In the genomic region with DNA sequence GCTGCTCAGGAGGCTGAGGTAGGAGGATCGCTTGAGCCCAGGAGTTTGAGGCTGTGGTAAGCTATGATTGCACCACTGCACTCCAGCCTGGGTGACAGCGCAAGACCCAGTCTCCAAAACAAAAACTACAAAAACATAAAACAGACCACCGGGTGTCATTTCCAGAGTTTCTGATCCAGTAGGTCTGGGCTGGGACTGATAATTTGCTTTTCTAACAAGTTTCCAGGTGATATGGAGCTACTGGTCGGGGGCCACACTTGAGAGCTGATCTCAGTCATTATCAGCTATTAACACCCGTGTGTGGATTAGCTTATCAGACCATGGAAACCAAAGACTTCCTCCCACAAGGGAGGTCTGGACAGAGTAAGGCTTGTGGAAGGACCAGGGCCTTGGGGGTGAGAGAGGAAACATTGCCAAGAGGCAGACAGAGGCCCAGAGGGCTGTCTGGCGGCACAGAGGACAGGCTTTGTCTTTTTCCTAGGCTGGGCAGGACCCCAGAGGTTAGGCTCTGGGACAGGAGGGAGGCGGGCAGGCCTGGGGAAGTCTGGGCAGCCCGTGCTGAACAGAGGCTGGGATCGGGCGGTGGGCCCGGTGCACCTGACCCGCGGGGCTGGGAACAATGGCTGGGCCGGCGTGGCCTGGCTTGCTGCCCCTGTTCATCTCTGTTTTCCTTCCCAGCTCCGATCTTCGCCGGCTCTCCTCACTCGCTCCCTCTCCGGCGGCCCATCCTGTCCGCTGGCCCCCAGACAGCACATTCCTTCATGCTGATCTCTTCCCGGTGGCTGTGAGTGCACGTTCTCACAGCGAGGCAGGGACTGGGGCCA, we compare ENCODE assay signal across 12 cellular contexts. TPM values are rescaled to one million over a fixed set of nuclear protein-coding genes. Genes with fewer than 3 reads are reported as not detected.
DNase-seq lines count a peak whose midpoint lies in the region; ATAC-seq, FAIRE-seq and TF ChIP-seq lines count a peak whose summit lies in the region.
"Had no signal": no experiment of that assay in that cellular context is flagged by ENCODE, and none has a peak within 500 bp of the region (broad histone marks: within the 10 kb centered on the region; RNA-seq: fewer than 3 reads in every experiment).

No MANE protein-coding gene starts in this region.

- H3K36me3 ChIP-seq in astrocyte (ENCODE audit: insufficient read depth, low read length), result no peaks in the 10 kb centered on the region
- no peaks in the 10 kb centered on the region for H3K36me3 ChIP-seq in hepatocyte (replicated peaks; ENCODE audit: insufficient read depth, low read depth)
- H3K36me3 ChIP-seq in psoas muscle (ENCODE audit: insufficient read depth in 1 of 2, low read depth in 1 of 2), result no peaks in the 10 kb centered on the region

- H3K4me1 ChIP-seq in astrocyte (ENCODE audit: insufficient read depth, low read length) (peaks cover 21% of the 10 kb centered on the region), hepatocyte (ENCODE audit: insufficient read depth) (peaks cover 14% of the 10 kb centered on the region), psoas muscle (peaks cover 5% of the 10 kb centered on the region)

- H2AFZ ChIP-seq in astrocyte (ENCODE audit: low read depth, low read length) (peak overlapping the region; percentile 83), hepatocyte (no peak overlapping the region)

- no peaks in the 10 kb centered on the region for H3K9me3 Mint-ChIP-seq in astrocyte (ENCODE audit: unreplicated experiment)

- H3K27me3 ChIP-seq in astrocyte (ENCODE audit: insufficient read depth, low read length), result peaks cover 3% of the 10 kb centered on the region
- H3K27me3 ChIP-seq in hepatocyte, result no peaks in the 10 kb centered on the region
- H3K27me3 ChIP-seq in psoas muscle (ENCODE audit: insufficient read depth in 3 of 3, low read length in 2 of 3), result peaks cover 0 to 26% (median 0%) of the 10 kb centered on the region in 3 donors

- 32% methylated on average over 25 of the region's 25 CpGs for WGBS in hepatocyte (ENCODE audit: low lambda C conversion rate, missing lambda C conversion rate)
- WGBS in psoas muscle, 3 donors, result 19 to 28% (median 24%) methylated on average over 18 to 25 of the region's 25 CpGs

- no peaks in the 10 kb centered on the region for H3K36me3 Mint-ChIP-seq in astrocyte (ENCODE audit: low read depth, unreplicated experiment)

- H3K79me2 ChIP-seq in astrocyte (ENCODE audit: insufficient read depth, low read length), result no peaks in the 10 kb centered on the region
- H3K79me2 ChIP-seq in hepatocyte, result no peaks in the 10 kb centered on the region

- H3K4me3 ChIP-seq in astrocyte (ENCODE audit: insufficient read depth, low read depth, low read length) (no peak overlapping the region), hepatocyte (no peak overlapping the region), psoas muscle (no peak overlapping the region)

- FAIRE-seq in astrocyte (lab: Jason Lieb, UNC), result no peak

- H3K27ac Mint-ChIP-seq in astrocyte (ENCODE audit: unreplicated experiment), result peak overlapping the region; percentile 80

- H4K20me1 ChIP-seq in astrocyte (ENCODE audit: insufficient read depth, low read length) (no peaks in the 10 kb centered on the region), hepatocyte (ENCODE audit: insufficient read depth, poor library complexity, severe bottlenecking) (no peaks in the 10 kb centered on the region)

- H3K9me3 ChIP-seq in astrocyte (ENCODE audit: insufficient read depth, low read depth, low read length) (no peaks in the 10 kb centered on the region), hepatocyte (ENCODE audit: low read depth) (no peaks in the 10 kb centered on the region), psoas muscle (no peaks in the 10 kb centered on the region)

- peak overlapping the region; percentile 59 for H3K4me2 ChIP-seq in astrocyte (ENCODE audit: low read length)
- peak overlapping the region; percentile 61 for H3K4me2 ChIP-seq in hepatocyte

- no peaks in the 10 kb centered on the region for H3K9me2 ChIP-seq in hepatocyte (replicated peaks; ENCODE audit: insufficient read depth)

- H3K27ac ChIP-seq in astrocyte (ENCODE audit: low read depth, low read length), result peak overlapping the region; percentile 64
- H3K27ac ChIP-seq in hepatocyte, result peak overlapping the region; percentile 65
- H3K27ac ChIP-seq in psoas muscle, result peak overlapping the region; percentile 55

- intact Hi-C loops in psoas muscle (cut with DNase I), result no loop called here

- H3K27me3 Mint-ChIP-seq in astrocyte (ENCODE audit: low read depth, unreplicated experiment), result peaks cover 17% of the 10 kb centered on the region

- TF ChIP-seq CTCF in astrocyte (IDR thresholded peaks at IDR 0.05; ENCODE audit: insufficient read depth, low read depth, low read length) (no peak), hepatocyte (IDR thresholded peaks at IDR 0.05; ENCODE audit: poor library complexity) (no peak), psoas muscle (IDR thresholded peaks at IDR 0.05) (no peak)

- ATAC-seq in psoas muscle (peak; percentile 47 to 71 (median 56)), GM21576 (IDR thresholded peaks at IDR 0.05; ENCODE audit: unreplicated experiment) (no peak), HG03139 (IDR thresholded peaks at IDR 0.05; ENCODE audit: unreplicated experiment) (no peak)

- peak overlapping the region; percentile 75 for H3K9ac ChIP-seq in astrocyte (ENCODE audit: low read length)

- peaks cover 3% of the 10 kb centered on the region for H3K4me1 Mint-ChIP-seq in astrocyte (ENCODE audit: low read depth, unreplicated experiment)

- H3K4me3 Mint-ChIP-seq in astrocyte (ENCODE audit: unreplicated experiment), result peak overlapping the region; percentile 8

- DNase-seq in EL (peak; percentile 71), astrocyte (ENCODE audit: low read depth) (peak; percentile 71), hepatocyte (ENCODE audit: low spot score) (peak; percentile 62), psoas muscle (peak; percentile 74 to 82), COR-L47 (lab: John Stamatoyannopoulos, UW) (no peak), NCI-H1048 (lab: John Stamatoyannopoulos, UW) (no peak)
- DNase-seq: activated CD4-positive, alpha-beta T cell treated with anti-CD3 and anti-CD28 coated beads for 4 hours; NCI-H510A treated with DMSO at 0.1 percent for 48 hours; stimulated activated naive CD4-positive, alpha-beta T cell treated with Interleukin-2 at 50 U/mL for 16 hours had no signal

RNA-seq across cellular contexts. Expression of a gene that starts 25.2 kb away (rescaled TPM):
- total RNA-seq in astrocyte, result not detected in 2 replicates
- 1.1 TPM in 1 of 2 replicates, not detected in the other for total RNA-seq in hepatocyte
- polyA plus RNA-seq in hepatocyte, result 0.30 and 0.47 TPM in 2 replicates
- total RNA-seq in psoas muscle, result not detected
- polyA plus RNA-seq in psoas muscle, result not detected
- polyA plus RNA-seq: neural cell had no signal

RNA-seq across cellular contexts. Expression of a gene that starts 43.9 kb away (rescaled TPM):
- 2.1 and 2.5 TPM in 2 replicates for total RNA-seq in astrocyte
- 1.6 and 2.6 TPM in 2 replicates for total RNA-seq in hepatocyte
- polyA plus RNA-seq in hepatocyte, result 6.5 and 11.4 TPM in 2 replicates
- under 1 TPM in 3 of 4 donors, not detected in 1; 0.24 to 0.84 (median 0.50) TPM for total RNA-seq in psoas muscle
- polyA plus RNA-seq in psoas muscle, result under 1 TPM; 0.09 to 0.21 (median 0.11) TPM

RNA-seq across cellular contexts. Expression of a gene that starts 55.4 kb away (rescaled TPM):
- total RNA-seq in astrocyte, result 13.7 and 32.5 TPM in 2 replicates
- total RNA-seq in hepatocyte, result 532 and 570 TPM in 2 replicates
- polyA plus RNA-seq in hepatocyte, result 880 and 909 TPM in 2 replicates
- total RNA-seq in psoas muscle, result under 1 TPM in 2 of 4 donors, not detected in 2; 0.15 to 0.16 TPM
- under 1 TPM in 2 of 3 donors, not detected in 1; 0.10 to 0.16 TPM for polyA plus RNA-seq in psoas muscle

Comparison
In these comparisons a context has a peak if more than half of its experiments do, and no peak if none do; other contexts are left out.
1. DNase-seq: peak in EL (single experiment), astrocyte (single experiment), hepatocyte (single experiment) and psoas muscle (2 of 2); none in COR-L47 (single experiment) and NCI-H1048 (single experiment).
2. ATAC-seq: peak in psoas muscle (4 of 4); none in GM21576 (single experiment) and HG03139 (single experiment).
3. RNA of a gene that starts 55.4 kb away (total RNA-seq): 532 to 570 TPM in hepatocyte and 13.7 to 32.5 TPM in astrocyte; 0.15 to 0.16 TPM in psoas muscle; every median in the first group is over 10 times any median in the second.
4. Peak in every context shown above with its lines, with median percentiles within 50 percentile points of each other: H3K27ac ChIP-seq.